17 cellular contexts compared by ENCODE assay signal in genomic region chr1:244151558-244151957, GRCh38.
A peak's percentile ranks its signal among the peaks of the same experiment; 100 is the strongest.
DNase-seq lines count a peak whose midpoint lies in the region; ATAC-seq and TF ChIP-seq lines count a peak whose summit lies in the region.
"Had no signal": no experiment of that assay in that cellular context is flagged by ENCODE, and none has a peak within 500 bp of the region (broad histone marks: within the 10 kb centered on the region; RNA-seq: fewer than 3 reads in every experiment).

No MANE protein-coding gene starts in this region.

- no TSS peak for BruUV-seq in MCF 10A (replicated peaks; lab: Mats Ljungman, UMichigan)

- no peak overlapping the region for H3K4me3 Mint-ChIP-seq in MCF 10A (ENCODE audit: unreplicated experiment)
- H3K4me3 Mint-ChIP-seq: B cell; CD4-positive, alpha-beta T cell; CD8-positive, alpha-beta T cell had no signal

- H3K36me3 Mint-ChIP-seq in MCF 10A (ENCODE audit: insufficient read depth, unreplicated experiment): no peaks in the 10 kb centered on the region
- H3K36me3 Mint-ChIP-seq: CD8-positive, alpha-beta T cell had no signal

- TF ChIP-seq CTCF in LNCaP clone FGC (IDR thresholded peaks at IDR 0.05; ENCODE audit: control insufficient read depth, extremely low read depth, insufficient read depth) (no peak), fibroblast of villous mesenchyme (IDR thresholded peaks at IDR 0.05; ENCODE audit: insufficient read depth, low read depth, low read length) (no peak), mucosa of descending colon (IDR thresholded peaks at IDR 0.05) (no peak), MCF 10A (IDR thresholded peaks at IDR 0.05; ENCODE audit: unreplicated experiment) (no peak)

- H3K4me1 ChIP-seq in mucosa of descending colon (ENCODE audit: low read depth): peaks cover 3% of the 10 kb centered on the region
- H3K4me1 ChIP-seq: Caco-2 had no signal

- H3K9me3 Mint-ChIP-seq in MCF 10A (ENCODE audit: unreplicated experiment): no peaks in the 10 kb centered on the region
- H3K9me3 Mint-ChIP-seq: CD4-positive, alpha-beta T cell; CD8-positive, alpha-beta T cell had no signal

- intact Hi-C loops in mucosa of descending colon (cut with DNase I, micrococcal nuclease): no loop called here
- intact Hi-C loops in posterior cingulate gyrus (cut with DNase I): no loop called here
- intact Hi-C loops in MCF 10A (cut with micrococcal nuclease): no loop called here

- POLR2A ChIA-PET in MCF 10A (lab: Yijun Ruan, JAX): interaction anchor here (1.3 kb wide), 1 partner anchor 13 kb away, joined by 3 read pairs; no protein-coding TSS in a partner anchor

- no peaks in the 10 kb centered on the region for H3K36me3 ChIP-seq in mucosa of descending colon (ENCODE audit: low read depth)
- H3K36me3 ChIP-seq: BLaER1 treated with 17β-estradiol and CSF1 and Interleukin-3, amounts not matched to agents 10 nM and 100 nM had no signal

- no peak overlapping the region for H3K27ac Mint-ChIP-seq in MCF 10A (ENCODE audit: low read depth, unreplicated experiment)
- H3K27ac Mint-ChIP-seq: B cell; CD4-positive, alpha-beta T cell; CD8-positive, alpha-beta T cell had no signal

- ATAC-seq in mucosa of descending colon: peak; percentile 66
- ATAC-seq in HG03097 (IDR thresholded peaks at IDR 0.05; ENCODE audit: low FRiP score, unreplicated experiment): no peak
- no peak for ATAC-seq in HG02852 (IDR thresholded peaks at IDR 0.05; ENCODE audit: unreplicated experiment)
- ATAC-seq: CD8-positive, alpha-beta T cell had no signal

- DNase-seq in LNCaP clone FGC (ENCODE audit: low read depth) (peak; percentile 19), fibroblast of villous mesenchyme (ENCODE audit: low read depth) (peak; percentile 25), mucosa of descending colon (no peak), posterior cingulate gyrus (no peak), MCF 10A (ENCODE audit: unreplicated experiment) (no peak)
- DNase-seq: 8988T; ACHN; Caco-2; Calu3; CD4-positive, alpha-beta T cell; CD8-positive, alpha-beta T cell; DMS79 treated with DMSO at 0.1 percent for 48 hours; GF-D8 had no signal

- no peaks in the 10 kb centered on the region for H3K4me1 Mint-ChIP-seq in MCF 10A (ENCODE audit: insufficient read depth, unreplicated experiment)

- H3K9me3 ChIP-seq in mucosa of descending colon: no peaks in the 10 kb centered on the region
- H3K9me3 ChIP-seq: BLaER1 treated with 17β-estradiol and CSF1 and Interleukin-3, amounts not matched to agents 10 nM and 100 nM; Caco-2 had no signal

- H3K4me3 ChIP-seq in LNCaP clone FGC (ENCODE audit: low read depth, low read length): no peak overlapping the region
- no peak overlapping the region for H3K4me3 ChIP-seq in fibroblast of villous mesenchyme (ENCODE audit: low read depth, low read length)
- H3K4me3 ChIP-seq in mucosa of descending colon: no peak overlapping the region
- H3K4me3 ChIP-seq: BLaER1 treated with 17β-estradiol and CSF1 and Interleukin-3, amounts not matched to agents 10 nM and 100 nM had no signal

- CTCF ChIA-PET in MCF 10A (lab: Yijun Ruan, JAX): interaction anchor here (1.4 kb wide), 1 partner anchor 14 kb away, joined by 5 read pairs; no protein-coding TSS in a partner anchor

- no peaks in the 10 kb centered on the region for H3K27me3 Mint-ChIP-seq in MCF 10A (ENCODE audit: insufficient read depth, unreplicated experiment)
- H3K27me3 Mint-ChIP-seq: CD4-positive, alpha-beta T cell had no signal

Comparison
In these comparisons a context has a peak if more than half of its experiments do, and no peak if none do; other contexts are left out.
1. DNase-seq: peak in LNCaP clone FGC (single experiment) and fibroblast of villous mesenchyme (single experiment); none in mucosa of descending colon (0 of 3), posterior cingulate gyrus (0 of 10) and MCF 10A (single experiment).